Comparison of ENCODE assay signal across 8 cellular contexts in the genomic region with DNA sequence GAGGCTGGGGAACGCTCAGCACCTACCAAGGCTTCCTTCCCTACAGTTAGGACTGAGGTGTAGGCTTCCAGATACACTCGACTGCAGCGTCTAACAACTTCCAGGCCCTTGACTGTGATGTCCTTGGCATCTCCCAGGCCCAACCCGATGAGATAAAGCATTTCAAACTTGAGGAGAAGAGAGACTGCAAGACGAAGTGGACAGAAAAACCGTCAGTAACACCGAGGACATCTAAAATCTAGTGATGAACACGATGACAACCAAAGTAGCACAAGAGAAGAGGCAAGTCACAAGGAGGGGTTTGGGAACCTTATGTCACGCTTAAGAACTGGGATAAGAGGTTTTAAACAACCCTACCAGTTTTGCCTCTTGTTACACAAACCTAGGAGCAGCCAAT. TPM values are rescaled to one million over a fixed set of nuclear protein-coding genes. Genes with fewer than 3 reads are reported as not detected.
A peak's percentile ranks its signal among the peaks of the same experiment; 100 is the strongest.
DNase-seq lines count a peak whose midpoint lies in the region; ATAC-seq lines count a peak whose summit lies in the region.

No MANE protein-coding gene starts in this region.

- no peaks in the 10 kb centered on the region for H3K9me3 Mint-ChIP-seq in activated T-helper 17 cell treated with anti-CD3 and anti-CD28 coated beads, Interleukin-2, amount 50 U/mL, for 72 hours

- ATAC-seq in activated T-helper 17 cell treated with anti-CD3 and anti-CD28 coated beads, Interleukin-2, amount 50 U/mL, for 72 hours (replicated peaks) = peak; percentile 49
- ATAC-seq in left cardiac atrium = peak; percentile 48 to 64

- H3K36me3 ChIP-seq in H7 (replicated peaks; ENCODE audit: control insufficient read depth, insufficient read depth, low read length) = no peaks in the 10 kb centered on the region; the same call in 1 of the 2 replicates

- peak overlapping the region; percentile 92 for H3K4me3 Mint-ChIP-seq in activated T-helper 17 cell treated with anti-CD3 and anti-CD28 coated beads, Interleukin-2, amount 50 U/mL, for 72 hours

- peak overlapping the region; percentile 91 for H3K27ac Mint-ChIP-seq in activated T-helper 17 cell treated with anti-CD3 and anti-CD28 coated beads, Interleukin-2, amount 50 U/mL, for 72 hours

- DNase-seq in H7 (no peak), LoVo (ENCODE audit: low spot score) (peak; percentile 10), left cardiac atrium (peak; percentile 21), renal cortical epithelial cell (ENCODE audit: low read depth) (peak; percentile 27), 8988T (no peak), amniotic stem cell (lab: John Stamatoyannopoulos, UW) (no peak)

- H3K4me1 Mint-ChIP-seq in activated T-helper 17 cell treated with anti-CD3 and anti-CD28 coated beads, Interleukin-2, amount 50 U/mL, for 72 hours = peaks cover 35% of the 10 kb centered on the region

- H3K4me3 ChIP-seq in GM08714 (ENCODE audit: low read length) = peak overlapping the region; percentile 94
- H3K4me3 ChIP-seq in H7 (ENCODE audit: insufficient read depth, low read depth, low read length) = peak overlapping the region; percentile 87

- no peaks in the 10 kb centered on the region for H3K27me3 Mint-ChIP-seq in activated T-helper 17 cell treated with anti-CD3 and anti-CD28 coated beads, Interleukin-2, amount 50 U/mL, for 72 hours

- intact Hi-C loops in left cardiac atrium (cut with DNase I) = loop anchor here in 1 of 2 donors (5.0 to 10.0 kb wide), 2 partner anchors 90 to 212 kb away; partner anchors contain the start of gene S1PR1

- H3K36me3 Mint-ChIP-seq in activated T-helper 17 cell treated with anti-CD3 and anti-CD28 coated beads, Interleukin-2, amount 50 U/mL, for 72 hours (ENCODE audit: low read depth) = peaks cover 69% of the 10 kb centered on the region

- H3K27me3 ChIP-seq in H7 (ENCODE audit: control insufficient read depth, insufficient read depth, low read length) = no peaks in the 10 kb centered on the region

RNA-seq across cellular contexts. Expression of gene DPH5, which starts 0.3 kb away (rescaled TPM):
- total RNA-seq in H7 (2014; rRNA removed; shearing (Covaris generic)) = 64.0 and 82.0 TPM in 2 replicates
- total RNA-seq in activated T-helper 17 cell treated with anti-CD3 and anti-CD28 coated beads, Interleukin-2, amount 50 U/mL, for 72 hours = 10 to 100 TPM; 18.4 to 42.8 TPM
- total RNA-seq in left cardiac atrium = 10 to 100 TPM; 28.6 to 28.7 TPM
- total RNA-seq in renal cortical epithelial cell = 26.4 and 27.7 TPM in 2 replicates

Comparison
In these comparisons a context has a peak if more than half of its experiments do, and no peak if none do; other contexts are left out.
1. DNase-seq: peak in LoVo (single experiment), left cardiac atrium (single experiment) and renal cortical epithelial cell (single experiment); none in H7 (single experiment), 8988T (single experiment) and amniotic stem cell (single experiment).